9 cellular contexts compared by ENCODE assay signal in the genomic region with DNA sequence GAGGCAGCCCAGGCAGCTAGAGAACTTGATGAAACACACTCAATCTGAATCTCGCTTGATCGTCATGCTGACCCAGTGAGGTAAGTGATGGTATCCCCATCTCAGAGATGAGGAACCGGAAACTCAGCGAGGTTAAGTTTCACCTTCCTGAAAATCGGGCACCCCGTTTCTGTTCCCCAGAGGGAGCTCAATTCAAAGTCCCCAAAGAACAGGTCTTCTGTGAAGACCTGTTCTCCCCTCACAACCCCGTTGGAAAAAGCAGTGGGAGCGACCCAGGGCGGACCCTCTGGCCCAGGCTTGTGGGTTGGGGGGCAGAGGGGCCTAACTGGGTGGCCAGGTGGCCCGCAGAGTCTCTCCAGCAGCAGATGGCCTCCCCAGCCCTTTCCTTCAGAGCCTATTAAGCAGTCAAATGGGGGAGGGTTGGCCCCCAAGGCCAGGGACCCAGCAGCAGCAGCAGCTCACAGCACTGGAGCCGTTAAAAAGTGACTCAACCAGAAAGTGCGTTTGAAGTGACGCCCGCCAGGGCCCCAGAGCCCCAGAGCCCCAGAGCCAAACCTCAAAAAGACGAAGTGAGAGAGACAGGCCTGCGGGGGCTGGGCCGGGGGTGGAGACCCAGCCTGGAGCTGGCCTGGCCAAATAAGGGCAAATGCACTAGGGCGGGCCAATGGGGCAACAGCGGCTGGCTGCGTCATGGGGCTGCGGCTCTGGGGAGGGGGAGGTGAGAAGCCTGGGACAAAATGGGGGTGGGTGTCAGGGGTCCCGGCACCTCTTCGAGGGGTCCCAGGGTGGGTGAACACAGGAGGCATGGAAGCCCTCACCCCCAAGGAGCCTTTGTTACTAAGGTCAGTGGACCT. TPM values are rescaled to one million over a fixed set of nuclear protein-coding genes. Genes with fewer than 3 reads are reported as not detected.
DNase-seq lines count a peak whose midpoint lies in the region; ATAC-seq and TF ChIP-seq lines count a peak whose summit lies in the region.
"Had no signal": no experiment of that assay in that cellular context is flagged by ENCODE, and none has a peak within 500 bp of the region (broad histone marks: within the 10 kb centered on the region; RNA-seq: fewer than 3 reads in every experiment).

No MANE protein-coding gene starts in this region.

- peak overlapping the region; percentile 67 for H3K27ac ChIP-seq in left ventricle myocardium inferior (replicated peaks)

- TF ChIP-seq POLR2A in Raji (IDR thresholded peaks at IDR 0.05; ENCODE audit: insufficient read depth, low read depth, low read length), result peak; percentile 60

- no peaks in the 10 kb centered on the region for H3K9me3 ChIP-seq in left ventricle myocardium inferior (replicated peaks)

- peaks cover 63% of the 10 kb centered on the region for H3K36me3 Mint-ChIP-seq in activated naive CD4-positive, alpha-beta T cell treated with anti-CD3 and anti-CD28 coated beads for 36 hours (ENCODE audit: low read depth)

- peaks cover 26% of the 10 kb centered on the region for H3K27me3 ChIP-seq in left ventricle myocardium inferior (ENCODE audit: low read depth)

- TF ChIP-seq CTCF in left ventricle myocardium inferior (IDR thresholded peaks at IDR 0.05; ENCODE audit: borderline replicate concordance), result no peak

- no peaks in the 10 kb centered on the region for H3K27me3 Mint-ChIP-seq in activated naive CD4-positive, alpha-beta T cell treated with anti-CD3 and anti-CD28 coated beads for 36 hours (ENCODE audit: low read depth)

- no peaks in the 10 kb centered on the region for H3K9me3 Mint-ChIP-seq in activated naive CD4-positive, alpha-beta T cell treated with anti-CD3 and anti-CD28 coated beads for 36 hours

- peaks cover 16% of the 10 kb centered on the region for H3K4me1 ChIP-seq in left ventricle myocardium inferior

- H3K4me3 Mint-ChIP-seq in activated naive CD4-positive, alpha-beta T cell treated with anti-CD3 and anti-CD28 coated beads for 36 hours, result peak overlapping the region; percentile 92

- peak overlapping the region; percentile 24 for H3K4me3 ChIP-seq in left ventricle myocardium inferior
- no peak overlapping the region for H3K4me3 ChIP-seq in skeletal muscle cell (ENCODE audit: low read depth, low read length)

- CTCF ChIA-PET in activated naive CD4-positive, alpha-beta T cell treated with anti-CD3 and anti-CD28 coated beads for 36 hours (lab: Charles Lee), result interaction anchor here (1.1 to 5.2 kb wide), 8 partner anchors 10 to 156 kb away, joined by 3 to 31 read pairs (median 6); partner anchors contain the start of genes RNF43, SUPT4H1 and TSPOAP1

- peaks cover 7% of the 10 kb centered on the region for H3K4me1 Mint-ChIP-seq in activated naive CD4-positive, alpha-beta T cell treated with anti-CD3 and anti-CD28 coated beads for 36 hours (ENCODE audit: low read depth)

- ATAC-seq in GM18861 (IDR thresholded peaks at IDR 0.05; ENCODE audit: unreplicated experiment) (peak; percentile 49), HG03039 (IDR thresholded peaks at IDR 0.05; ENCODE audit: unreplicated experiment) (peak; percentile 53)

- intact Hi-C loops in activated naive CD4-positive, alpha-beta T cell treated with anti-CD3 and anti-CD28 coated beads for 36 hours (cut with micrococcal nuclease), result loop anchor here (1.0 to 10.0 kb wide), 10 partner anchors 9 to 1427 kb away; partner anchors contain the start of genes PRR11, SKA2 and TRIM37
- intact Hi-C loops in left ventricle myocardium inferior (cut with micrococcal nuclease), result no loop called here

- H3K27ac Mint-ChIP-seq in activated naive CD4-positive, alpha-beta T cell treated with anti-CD3 and anti-CD28 coated beads for 36 hours, result peak overlapping the region; percentile 99

- DNase-seq in activated naive CD4-positive, alpha-beta T cell treated with anti-CD3 and anti-CD28 coated beads for 36 hours, result peak; percentile 98
- DNase-seq in left ventricle myocardium inferior (peak; percentile 77), skeletal muscle cell (ENCODE audit: low read depth) (peak; percentile 85), DMS153 treated with DMSO at 0.1 percent for 48 hours (lab: John Stamatoyannopoulos, UW; ENCODE audit: unreplicated experiment) (no peak), SHP77 treated with DMSO at 0.1 percent for 48 hours (lab: John Stamatoyannopoulos, UW) (no peak)

- H3K36me3 ChIP-seq in left ventricle myocardium inferior, result no peaks in the 10 kb centered on the region

RNA-seq across cellular contexts. Expression of gene TSPOAP1, which starts 9.2 kb away (rescaled TPM):
- 10 to 100 TPM; 18.5 to 20.0 TPM for total RNA-seq in activated naive CD4-positive, alpha-beta T cell treated with anti-CD3 and anti-CD28 coated beads for 36 hours
- total RNA-seq in left ventricle myocardium inferior, result 12.8 TPM
- total RNA-seq: pulmonary artery endothelial cell had no signal

RNA-seq across cellular contexts. Expression of gene SUPT4H1, which starts 14.2 kb away (rescaled TPM):
- 10 to 100 TPM; 76.6 to 76.9 TPM for total RNA-seq in activated naive CD4-positive, alpha-beta T cell treated with anti-CD3 and anti-CD28 coated beads for 36 hours
- 55.2 TPM for total RNA-seq in left ventricle myocardium inferior

RNA-seq across cellular contexts. Expression of gene MPO, which starts 57.1 kb away (rescaled TPM):
- not detected for total RNA-seq in activated naive CD4-positive, alpha-beta T cell treated with anti-CD3 and anti-CD28 coated beads for 36 hours
- 0.05 TPM for total RNA-seq in left ventricle myocardium inferior

Comparison
In these comparisons a context has a peak if more than half of its experiments do, and no peak if none do; other contexts are left out.
1. DNase-seq: peak in activated naive CD4-positive, alpha-beta T cell treated with anti-CD3 and anti-CD28 coated beads for 36 hours (single experiment), left ventricle myocardium inferior (single experiment) and skeletal muscle cell (single experiment); none in DMS153 treated with DMSO at 0.1 percent for 48 hours (single experiment) and SHP77 treated with DMSO at 0.1 percent for 48 hours (single experiment).